Comparison of ENCODE assay signal across 9 cellular contexts in genomic region chr22:43273902-43274484, GRCh38.
DNase-seq lines count a peak whose midpoint lies in the region; ATAC-seq and TF ChIP-seq lines count a peak whose summit lies in the region.
"Had no signal": no experiment of that assay in that cellular context is flagged by ENCODE, and none has a peak within 500 bp of the region (broad histone marks: within the 10 kb centered on the region; RNA-seq: fewer than 3 reads in every experiment).

No MANE protein-coding gene starts in this region.

- no peak overlapping the region for H2AFZ ChIP-seq in neural progenitor cell (replicated peaks)

- H3K4me3 ChIP-seq in BLaER1 treated with 17β-estradiol and CSF1 and Interleukin-3, amounts not matched to agents 10 nM and 100 nM = no peak overlapping the region
- H3K4me3 ChIP-seq in fibroblast of mammary gland (ENCODE audit: control insufficient read depth, low read depth, low read length) = no peak overlapping the region
- no peak overlapping the region for H3K4me3 ChIP-seq in neural progenitor cell

- H3K79me2 ChIP-seq in neural progenitor cell (ENCODE audit: low read depth) = no peaks in the 10 kb centered on the region

- H3K36me3 Mint-ChIP-seq in neural progenitor cell = no peaks in the 10 kb centered on the region

- no peaks in the 10 kb centered on the region for H3K9me3 ChIP-seq in BLaER1 treated with 17β-estradiol and CSF1 and Interleukin-3, amounts not matched to agents 10 nM and 100 nM (replicated peaks in 1 of 11)
- H3K9me3 ChIP-seq in neural progenitor cell (ENCODE audit: low read depth) = no peaks in the 10 kb centered on the region
- H3K9me3 ChIP-seq: neutrophil had no signal

- H3K4me1 ChIP-seq in BLaER1 treated with 17β-estradiol and CSF1 and Interleukin-3, amounts not matched to agents 10 nM and 100 nM = peaks cover 32 to 61% (median 50%) of the 10 kb centered on the region in 10 experiments
- H3K4me1 ChIP-seq in neural progenitor cell = peaks cover 19% of the 10 kb centered on the region

- peaks cover 24% of the 10 kb centered on the region for H3K27me3 Mint-ChIP-seq in neural progenitor cell (ENCODE audit: insufficient read depth, low read depth)

- DNase-seq in GM19240 (ENCODE audit: insufficient read length, low spot score) (peak; percentile 80), NCI-H510A (lab: John Stamatoyannopoulos, UW) (peak; percentile 37), fibroblast of mammary gland (ENCODE audit: low read depth) (peak; percentile 63), neural progenitor cell (ENCODE audit: low spot score) (peak; percentile 73), posterior vena cava (ENCODE audit: low spot score) (no peak)
- DNase-seq in activated CD8-positive, alpha-beta memory T cell treated with anti-CD3 and anti-CD28 coated beads for 24 hours = peak; percentile 73

- H3F3A ChIP-seq in neural progenitor cell (ENCODE audit: low read depth) = peaks cover 19% of the 10 kb centered on the region

- peak overlapping the region in 10 of 11 experiments; percentile 1 to 91 (median 86); a peak in 13 of 22 replicates for H3K4me2 ChIP-seq in BLaER1 treated with 17β-estradiol and CSF1 and Interleukin-3, amounts not matched to agents 10 nM and 100 nM
- H3K4me2 ChIP-seq in neural progenitor cell = no peak overlapping the region

- intact Hi-C loops in posterior vena cava (cut with DNase I) = loop anchor here (2.0 kb wide), 3 partner anchors 69 to 109 kb away; partner anchors contain the start of gene SCUBE1 (in 1 of the 2)

- H3K27me3 ChIP-seq in BLaER1 treated with 17β-estradiol and CSF1 and Interleukin-3, amounts not matched to agents 10 nM and 100 nM = 0 out of 22 replicates have a peak, but pooled peaks cover 0 to 4% (median 0%) of the 10 kb centered on the region in 11 experiments
- H3K27me3 ChIP-seq in neural progenitor cell = no peaks in the 10 kb centered on the region
- H3K27me3 ChIP-seq: neutrophil had no signal

- H3K27ac Mint-ChIP-seq in neural progenitor cell = no peak overlapping the region

- 0 out of 22 replicates have a peak overlapping the region, but pooled peaks of 1 of the 11 experiments have one; percentile 5 for H3K27ac ChIP-seq in BLaER1 treated with 17β-estradiol and CSF1 and Interleukin-3, amounts not matched to agents 10 nM and 100 nM
- no peak overlapping the region for H3K27ac ChIP-seq in neural progenitor cell
- H3K27ac ChIP-seq: neutrophil had no signal

- H3K4me1 Mint-ChIP-seq in neural progenitor cell = peaks cover 61% of the 10 kb centered on the region

- peaks cover 0 to 18% (median 0%) of the 10 kb centered on the region in 11 experiments; a peak in 4 of 22 replicates for H4K20me1 ChIP-seq in BLaER1 treated with 17β-estradiol and CSF1 and Interleukin-3, amounts not matched to agents 10 nM and 100 nM
- H4K20me1 ChIP-seq in neural progenitor cell (ENCODE audit: low read depth) = peaks cover 49% of the 10 kb centered on the region

- no peak for ATAC-seq in HG02763 (IDR thresholded peaks at IDR 0.05; ENCODE audit: unreplicated experiment)

- peak overlapping the region; percentile 3 for H3K4me3 Mint-ChIP-seq in neural progenitor cell

- H3K36me3 ChIP-seq in BLaER1 treated with 17β-estradiol and CSF1 and Interleukin-3, amounts not matched to agents 10 nM and 100 nM = no peaks in the 10 kb centered on the region
- no peaks in the 10 kb centered on the region for H3K36me3 ChIP-seq in neural progenitor cell
- H3K36me3 ChIP-seq: neutrophil had no signal

- no peak overlapping the region for H3K9ac ChIP-seq in BLaER1 treated with 17β-estradiol and CSF1 and Interleukin-3, amounts not matched to agents 10 nM and 100 nM
- no peak overlapping the region for H3K9ac ChIP-seq in neural progenitor cell

- TF ChIP-seq CTCF in fibroblast of mammary gland (conservative IDR thresholded peaks at IDR 0.05; ENCODE audit: control insufficient read depth, insufficient read depth, low read depth, low read length) (peak; percentile 66), neural progenitor cell (IDR thresholded peaks at IDR 0.05) (peak; percentile 84)

- H3K9me3 Mint-ChIP-seq in neural progenitor cell = no peaks in the 10 kb centered on the region
